8 cellular contexts compared by ENCODE assay signal in genomic region chr12:30823140-30823669, GRCh38.
DNase-seq lines count a peak whose midpoint lies in the region; ATAC-seq, FAIRE-seq and TF ChIP-seq lines count a peak whose summit lies in the region.

No MANE protein-coding gene starts in this region.

- H3K79me2 ChIP-seq in keratinocyte (ENCODE audit: control insufficient read depth, insufficient read depth, low read length) = no peaks in the 10 kb centered on the region

- WGBS in HUES64 = 19% methylated on average over 34 of the region's 34 CpGs

- H2AFZ ChIP-seq in keratinocyte (ENCODE audit: control insufficient read depth, low read length) = peak overlapping the region; percentile 94

- H3K27ac ChIP-seq in HUES64 (ENCODE audit: low read depth, low read length) = no peak overlapping the region
- no peak overlapping the region for H3K27ac ChIP-seq in keratinocyte (ENCODE audit: control insufficient read depth, insufficient read depth, low read length)

- H3K4me3 ChIP-seq in HUES64 (ENCODE audit: low read length) = peak overlapping the region; percentile 66
- H3K4me3 ChIP-seq in astrocyte of the spinal cord (ENCODE audit: low read depth, low read length) = peak overlapping the region; percentile 38
- peak overlapping the region in 2 of 3 experiments; percentile 59 to 61 for H3K4me3 ChIP-seq in keratinocyte (ENCODE audit: control insufficient read depth in 2 of 3, extremely low read depth in 1 of 3, insufficient read depth in 2 of 3, low read depth in 1 of 3, low read length in 3 of 3)

- peak; percentile 22 for ATAC-seq in GM18858 (IDR thresholded peaks at IDR 0.05; ENCODE audit: unreplicated experiment)

- dilution Hi-C loops in keratinocyte (cut with MboI; ENCODE audit: extremely low pct_ligation_motif_present, low sequenced_read_pairs) = no loop called here

- FAIRE-seq in keratinocyte (lab: Jason Lieb, UNC) = no peak

- TF ChIP-seq CTCF in astrocyte of the spinal cord (IDR thresholded peaks at IDR 0.05; ENCODE audit: low read depth, low read length) = no peak
- TF ChIP-seq CTCF in keratinocyte (optimal IDR thresholded peaks at IDR 0.05 in 1 of 3, IDR thresholded peaks at IDR 0.05 in 1 of 3, conservative IDR thresholded peaks at IDR 0.05 in 1 of 3; ENCODE audit: extremely low read depth in 1 of 3, insufficient read depth in 2 of 3, low read length in 3 of 3) = peak; percentile 6 to 44 (median 23)

- H3K9ac ChIP-seq in HUES64 (ENCODE audit: low read depth, low read length) (peak overlapping the region; percentile 59), keratinocyte (ENCODE audit: control insufficient read depth, extremely low read depth, insufficient read depth, low read length) (peak overlapping the region; percentile 70)

- H3K4me1 ChIP-seq in HUES64 (ENCODE audit: insufficient read depth, low read length) (peaks cover 8% of the 10 kb centered on the region), keratinocyte (ENCODE audit: control insufficient read depth, extremely low read depth, insufficient read depth, low read length) (peaks cover 9% of the 10 kb centered on the region)

- no peaks in the 10 kb centered on the region for H3K9me1 ChIP-seq in keratinocyte (ENCODE audit: control insufficient read depth, extremely low read depth, insufficient read depth, low read length)

- no peaks in the 10 kb centered on the region for H4K20me1 ChIP-seq in keratinocyte (ENCODE audit: control insufficient read depth, extremely low read depth, insufficient read depth, low read length)

- H3K9me3 ChIP-seq in HUES64 (ENCODE audit: insufficient read depth, low read depth, low read length) (no peaks in the 10 kb centered on the region), keratinocyte (ENCODE audit: control insufficient read depth, low read depth, low read length) (no peaks in the 10 kb centered on the region)

- H3K36me3 ChIP-seq in HUES64 (ENCODE audit: insufficient read depth, low read length) = no peaks in the 10 kb centered on the region
- H3K36me3 ChIP-seq in keratinocyte (ENCODE audit: control insufficient read depth in 2 of 2, extremely low read depth in 1 of 2, insufficient read depth in 2 of 2, low read length in 2 of 2) = no peaks in the 10 kb centered on the region

- peak overlapping the region; percentile 85 for H3K4me2 ChIP-seq in keratinocyte (ENCODE audit: control insufficient read depth, extremely low read depth, insufficient read depth, low read depth, low read length)

- in situ Hi-C loops in astrocyte of the spinal cord (cut with HindIII; ENCODE audit: low sequenced_read_pairs) = no loop called here

- DNase-seq in astrocyte of the spinal cord (ENCODE audit: low read depth, low spot score) (no peak), keratinocyte (ENCODE audit: low read depth, low spot score) (no peak), NCI-H226 (no peak), cerebellar cortex (ENCODE audit: low spot score) (no peak), NCI-H2227 (lab: John Stamatoyannopoulos, UW; ENCODE audit: unreplicated experiment) (no peak)
- peak; percentile 27 for DNase-seq in stimulated activated CD4-positive, alpha-beta T cell treated with anti-CD3 and anti-CD28 coated beads, Interleukin-4, amount 100 ng/mL, for 24 hours

- peaks cover 49% of the 10 kb centered on the region for H3K27me3 ChIP-seq in HUES64 (ENCODE audit: insufficient read depth, low read length)
- peaks cover 4% of the 10 kb centered on the region for H3K27me3 ChIP-seq in keratinocyte (ENCODE audit: control insufficient read depth, extremely low read depth, insufficient read depth, low read length)
